In the genomic region with DNA sequence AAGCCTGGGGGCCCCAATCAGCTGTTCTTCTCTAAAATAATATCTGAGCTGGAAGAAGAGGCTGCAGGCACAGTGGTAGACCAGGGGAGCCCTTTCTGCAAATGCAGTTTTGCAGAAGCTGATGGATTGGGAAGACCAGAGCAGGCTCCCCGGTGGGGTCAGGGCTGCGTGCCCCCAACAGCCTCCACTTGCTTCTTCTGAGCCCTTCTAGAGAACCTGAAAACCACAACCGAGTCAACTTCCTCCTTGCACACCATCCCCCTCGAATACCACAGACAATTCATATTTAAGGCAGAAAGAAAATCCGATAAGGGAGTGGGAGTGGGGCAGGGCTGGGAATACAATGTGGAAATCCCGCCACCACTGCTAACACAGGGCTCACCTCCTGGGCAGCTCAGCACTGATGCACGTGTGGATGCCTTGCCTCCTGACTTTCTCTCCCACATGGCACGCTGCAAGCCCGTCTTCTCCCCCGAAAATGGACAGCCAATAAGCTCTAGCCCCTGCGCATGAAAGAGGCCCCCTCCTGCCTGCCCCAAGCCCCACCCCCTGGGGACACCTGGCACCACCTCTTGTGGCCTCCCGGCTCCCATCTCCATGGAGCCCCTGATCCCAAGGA, we compare ENCODE assay signal across 8 cellular contexts. TPM values are rescaled to one million over a fixed set of nuclear protein-coding genes. Genes with fewer than 3 reads are reported as not detected.
DNase-seq lines count a peak whose midpoint lies in the region; ATAC-seq and TF ChIP-seq lines count a peak whose summit lies in the region.

No MANE protein-coding gene starts in this region.

- TF ChIP-seq POLR2A in ovary (IDR thresholded peaks at IDR 0.05), result no peak

- WGBS in ovary, 3 donors, result 38 to 49% (median 39%) methylated on average over 12 of the region's 12 CpGs

- H3K27me3 ChIP-seq in dorsolateral prefrontal cortex (no peaks in the 10 kb centered on the region), ovary (no peaks in the 10 kb centered on the region)

- intact Hi-C loops in dorsolateral prefrontal cortex (cut with DNase I), result no loop called here
- intact Hi-C loops in ovary (cut with DNase I), result no loop called here

- peak; percentile 22 for ATAC-seq in HG03095 (IDR thresholded peaks at IDR 0.05; ENCODE audit: unreplicated experiment)
- ATAC-seq in GM21825 (IDR thresholded peaks at IDR 0.05; ENCODE audit: unreplicated experiment), result no peak

- peak overlapping the region; percentile 58 for H3K4me3 ChIP-seq in GM12864 (ENCODE audit: low read depth, low read length)
- H3K4me3 ChIP-seq in dorsolateral prefrontal cortex, result peak overlapping the region in 6 of 59 donors; percentile 2 to 36 (median 12)
- H3K4me3 ChIP-seq in ovary, result no peak overlapping the region

- H3K4me1 ChIP-seq in ovary (ENCODE audit: insufficient read depth), result peaks cover 13% of the 10 kb centered on the region

- no peak for TF ChIP-seq EP300 in ovary (IDR thresholded peaks at IDR 0.05)

- H3K27ac ChIP-seq in dorsolateral prefrontal cortex (peak overlapping the region in 36 of 59 donors; percentile 4 to 82 (median 50)), ovary (no peak overlapping the region)

- TF ChIP-seq CTCF in GM12864 (IDR thresholded peaks at IDR 0.05; ENCODE audit: low read depth, low read length, missing control alignments) (no peak), dorsolateral prefrontal cortex (IDR thresholded peaks at IDR 0.05 in 54 of 56, conservative IDR thresholded peaks at IDR 0.05 in 2 of 56; ENCODE audit: low read depth in 1 of 56, partially characterized antibody in 56 of 56) (no peak), ovary (IDR thresholded peaks at IDR 0.05) (no peak)

- no peaks in the 10 kb centered on the region for H3K36me3 ChIP-seq in ovary

- DNase-seq in GM12864 (ENCODE audit: low read depth), result no peak
- DNase-seq in T follicular helper cell (ENCODE audit: low read depth), result peak; percentile 29
- DNase-seq in dorsolateral prefrontal cortex, result no peak
- DNase-seq in stimulated activated CD8-positive, alpha-beta memory T cell treated with anti-CD3 and anti-CD28 coated beads, Interleukin-4, amount 100 ng/mL, for 48 hours, result peak; percentile 65
- DNase-seq in NCI-H748 treated with DMSO at 0.1 percent for 48 hours (lab: John Stamatoyannopoulos, UW), result no peak
- DNase-seq in ovary, result no peak

- no peaks in the 10 kb centered on the region for H3K9me3 ChIP-seq in ovary

RNA-seq across cellular contexts. Expression of gene ALDH4A1, which starts 25.4 kb away (rescaled TPM):
- total RNA-seq in dorsolateral prefrontal cortex, result 100 to 1,000 TPM in 1 of 120 experiments, 10 to 100 TPM in 119; 16.8 to 112 (median 40.4) TPM
- 10 to 100 TPM in 1 of 7 donors, 1 to 10 TPM in 6; 4.4 to 13.9 (median 8.0) TPM for total RNA-seq in ovary
- polyA plus RNA-seq in ovary, result 1 to 10 TPM; 2.8 to 9.7 TPM

RNA-seq across cellular contexts. Expression of gene IFFO2, which starts 28.7 kb away (rescaled TPM):
- total RNA-seq in dorsolateral prefrontal cortex (10 to 100 TPM; 15.3 to 36.0 (median 21.7) TPM), ovary (10 to 100 TPM in 1 of 7 donors, 1 to 10 TPM in 6; 3.6 to 11.2 (median 6.2) TPM)
- polyA plus RNA-seq in ovary, result 1 to 10 TPM; 3.4 to 6.3 TPM

Comparison
In these comparisons a context has a peak if more than half of its experiments do, and no peak if none do; other contexts are left out.
1. DNase-seq: peak in T follicular helper cell (single experiment) and stimulated activated CD8-positive, alpha-beta memory T cell treated with anti-CD3 and anti-CD28 coated beads, Interleukin-4, amount 100 ng/mL, for 48 hours (single experiment); none in GM12864 (single experiment), dorsolateral prefrontal cortex (0 of 10), NCI-H748 treated with DMSO at 0.1 percent for 48 hours (single experiment) and ovary (0 of 5).
2. H3K27ac ChIP-seq: peak in dorsolateral prefrontal cortex (36 of 59); none in ovary (0 of 2).